ENCODE assay signal across 19 cellular contexts in the genomic region with DNA sequence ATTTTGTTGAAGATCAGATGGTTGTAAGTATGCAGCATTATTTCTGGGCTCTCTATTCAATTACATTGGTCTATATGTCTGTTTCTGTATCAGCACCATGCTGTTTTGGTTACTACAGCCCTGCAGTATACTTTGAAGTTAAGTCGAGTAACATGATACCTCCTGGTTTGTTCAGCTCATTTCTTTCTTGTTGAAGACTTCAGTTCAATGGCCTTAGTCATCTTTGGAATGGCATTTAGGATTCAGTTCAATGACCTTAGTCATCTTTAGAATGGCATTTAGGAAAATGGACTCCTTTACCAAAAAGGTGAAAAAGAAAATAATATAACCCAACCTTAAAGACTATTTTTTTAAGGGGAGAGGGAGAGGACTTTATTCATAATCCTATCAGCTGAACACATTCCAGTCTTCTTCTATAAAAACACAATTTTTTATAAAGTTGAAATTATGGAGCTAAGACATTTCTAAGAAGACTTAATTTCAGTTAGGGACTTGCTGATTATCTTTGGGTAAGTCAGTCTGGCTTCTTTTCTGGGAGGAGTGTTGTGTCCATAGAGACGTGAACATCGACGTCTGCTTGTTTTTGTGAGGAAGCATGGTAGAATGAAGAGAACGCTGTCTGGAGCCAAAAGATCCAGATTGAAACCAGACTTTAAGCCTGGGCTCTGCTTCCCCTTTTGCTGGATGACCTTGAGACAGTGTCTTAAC. TPM values are rescaled to one million over a fixed set of nuclear protein-coding genes. Genes with fewer than 3 reads are reported as not detected.
DNase-seq lines count a peak whose midpoint lies in the region; ATAC-seq and TF ChIP-seq lines count a peak whose summit lies in the region.
"Had no signal": no experiment of that assay in that cellular context is flagged by ENCODE, and none has a peak within 500 bp of the region (broad histone marks: within the 10 kb centered on the region; RNA-seq: fewer than 3 reads in every experiment).

No MANE protein-coding gene starts in this region.

- no peaks in the 10 kb centered on the region for H3K27me3 Mint-ChIP-seq in activated naive CD4-positive, alpha-beta T cell treated with anti-CD3 and anti-CD28 coated beads for 36 hours (ENCODE audit: low read depth)
- H3K27me3 Mint-ChIP-seq: activated CD4-positive, alpha-beta T cell treated with anti-CD3 and anti-CD28 coated beads, Interleukin-2, amount 10 ng/mL, durations not matched to agents 24 days and 14 days; activated T-cell treated with anti-CD3 and anti-CD28 coated beads, Interleukin-2, amount 50 U/mL, for 24 hours had no signal

- no peak for TF ChIP-seq CTCF in esophagus muscularis mucosa (IDR thresholded peaks at IDR 0.05)

- DNase-seq in Right ventricle myocardium inferior (ENCODE audit: missing footprints), result no peak
- DNase-seq in cardiac septum (ENCODE audit: low spot score), result no peak
- no peak for DNase-seq in esophagus muscularis mucosa (ENCODE audit: extremely low spot score)
- peak; percentile 63 for DNase-seq in mesendoderm
- no peak for DNase-seq in activated CD8-positive, alpha-beta memory T cell treated with anti-CD3 and anti-CD28 coated beads for 24 hours
- no peak for DNase-seq in activated naive CD4-positive, alpha-beta T cell treated with anti-CD3 and anti-CD28 coated beads for 36 hours
- no peak for DNase-seq in stimulated activated naive CD4-positive, alpha-beta T cell (lab: John Stamatoyannopoulos, UW)
- DNase-seq in DMS53 (lab: John Stamatoyannopoulos, UW), result no peak
- DNase-seq: activated CD4-positive, alpha-beta T cell treated with anti-CD3 and anti-CD28 coated beads, Interleukin-2, amount 10 ng/mL, durations not matched to agents 24 days and 14 days; activated T-cell treated with anti-CD3 and anti-CD28 coated beads, Interleukin-2, amount 50 U/mL, for 24 hours; Calu3; GOT3; NCI-H187; NCI-H526 treated with DMSO at 0.1 percent for 48 hours; posterior cingulate gyrus; T-helper 2 cell had no signal

- H2BK120ac ChIP-seq in mesendoderm (ENCODE audit: low read depth, low read length), result no peak overlapping the region

- no peak overlapping the region for H3K4me2 ChIP-seq in mesendoderm (ENCODE audit: low read length)
- H3K4me2 ChIP-seq: A549 had no signal

- no peak overlapping the region for H3K18ac ChIP-seq in mesendoderm (ENCODE audit: low read length)

- H3K4me3 ChIP-seq in esophagus muscularis mucosa (no peak overlapping the region), mesendoderm (ENCODE audit: low read length) (no peak overlapping the region)
- H3K4me3 ChIP-seq: A549, K562 had no signal

- no peak overlapping the region for H3K56ac ChIP-seq in mesendoderm (ENCODE audit: low read length)

- H2BK15ac ChIP-seq in mesendoderm (replicated peaks; ENCODE audit: low read depth), result no peak overlapping the region

- no peak for TF ChIP-seq EP300 in esophagus muscularis mucosa (IDR thresholded peaks at IDR 0.05)

- H2AK5ac ChIP-seq in mesendoderm (ENCODE audit: low read length), result no peak overlapping the region

- intact Hi-C loops in Right ventricle myocardium inferior (cut with DNase I), result no loop called here
- intact Hi-C loops in cardiac septum (cut with DNase I), result no loop called here
- intact Hi-C loops in esophagus muscularis mucosa (cut with DNase I), result no loop called here
- intact Hi-C loops in activated naive CD4-positive, alpha-beta T cell treated with anti-CD3 and anti-CD28 coated beads for 36 hours (cut with micrococcal nuclease), result no loop called here

- CTCF ChIA-PET in activated naive CD4-positive, alpha-beta T cell treated with anti-CD3 and anti-CD28 coated beads for 36 hours (lab: Charles Lee), result no interaction called here

- H3K27ac ChIP-seq in esophagus muscularis mucosa (replicated peaks in 1 of 4) (peak overlapping the region; percentile 53 to 77 (median 63)), mesendoderm (ENCODE audit: low read depth, low read length) (no peak overlapping the region)
- H3K27ac ChIP-seq: A549 had no signal

- H3K4me3 Mint-ChIP-seq in activated naive CD4-positive, alpha-beta T cell treated with anti-CD3 and anti-CD28 coated beads for 36 hours, result no peak overlapping the region
- H3K4me3 Mint-ChIP-seq: activated CD4-positive, alpha-beta T cell treated with anti-CD3 and anti-CD28 coated beads, Interleukin-2, amount 10 ng/mL, durations not matched to agents 24 days and 14 days; activated T-cell treated with anti-CD3 and anti-CD28 coated beads, Interleukin-2, amount 50 U/mL, for 24 hours had no signal

- H4K8ac ChIP-seq in mesendoderm (ENCODE audit: low read depth, low read length), result no peak overlapping the region

- H3K4ac ChIP-seq in mesendoderm (ENCODE audit: low read depth, low read length), result no peak overlapping the region

- TF ChIP-seq POLR2A in esophagus muscularis mucosa (IDR thresholded peaks at IDR 0.05; ENCODE audit: low read depth), result no peak

- H3K9me3 ChIP-seq in esophagus muscularis mucosa, result no peaks in the 10 kb centered on the region
- H3K9me3 ChIP-seq: A549 had no signal

- no peaks in the 10 kb centered on the region for H3K79me2 ChIP-seq in mesendoderm (ENCODE audit: control insufficient read depth, insufficient read depth, low read length)

- H3K79me1 ChIP-seq in mesendoderm (ENCODE audit: low read length), result no peaks in the 10 kb centered on the region

- H3K36me3 ChIP-seq in esophagus muscularis mucosa, result no peaks in the 10 kb centered on the region
- H3K36me3 ChIP-seq in mesendoderm (ENCODE audit: control insufficient read depth, insufficient read depth, low read length), result no peaks in the 10 kb centered on the region

- H2BK5ac ChIP-seq in mesendoderm (ENCODE audit: low read length), result no peak overlapping the region

- H3K23ac ChIP-seq in mesendoderm (ENCODE audit: low read length), result no peak overlapping the region

- H3K36me3 Mint-ChIP-seq in activated naive CD4-positive, alpha-beta T cell treated with anti-CD3 and anti-CD28 coated beads for 36 hours (ENCODE audit: low read depth), result no peaks in the 10 kb centered on the region

- ATAC-seq in Right ventricle myocardium inferior, result peak; percentile 64
- ATAC-seq: A549, K562, Panc1 had no signal

- peaks cover 41 to 79% (median 77%) of the 10 kb centered on the region in 4 donors for H3K4me1 ChIP-seq in esophagus muscularis mucosa
- no peaks in the 10 kb centered on the region for H3K4me1 ChIP-seq in mesendoderm (ENCODE audit: control insufficient read depth, low read depth, low read length)

- no peak overlapping the region for H3K9ac ChIP-seq in mesendoderm (ENCODE audit: low read length)

- H3K9me3 Mint-ChIP-seq in activated naive CD4-positive, alpha-beta T cell treated with anti-CD3 and anti-CD28 coated beads for 36 hours, result no peaks in the 10 kb centered on the region

- 40% methylated on average over 5 of the region's 5 CpGs for WGBS in esophagus muscularis mucosa
- no CpG with 5 or more reads among the region's 5 CpGs for WGBS in mesendoderm (ENCODE audit: extremely low coverage, insufficient coverage, low lambda C conversion rate)

- H3K27me3 ChIP-seq in esophagus muscularis mucosa (no peaks in the 10 kb centered on the region), mesendoderm (ENCODE audit: insufficient read depth, low read length, poor library complexity) (no peaks in the 10 kb centered on the region)

- H3K4me1 Mint-ChIP-seq in activated naive CD4-positive, alpha-beta T cell treated with anti-CD3 and anti-CD28 coated beads for 36 hours (ENCODE audit: low read depth), result no peaks in the 10 kb centered on the region
- H3K4me1 Mint-ChIP-seq: activated CD4-positive, alpha-beta T cell treated with anti-CD3 and anti-CD28 coated beads, Interleukin-2, amount 10 ng/mL, durations not matched to agents 24 days and 14 days had no signal

- no peak overlapping the region for H3K27ac Mint-ChIP-seq in activated naive CD4-positive, alpha-beta T cell treated with anti-CD3 and anti-CD28 coated beads for 36 hours
- H3K27ac Mint-ChIP-seq: activated CD4-positive, alpha-beta T cell treated with anti-CD3 and anti-CD28 coated beads, Interleukin-2, amount 10 ng/mL, durations not matched to agents 24 days and 14 days; activated T-cell treated with anti-CD3 and anti-CD28 coated beads, Interleukin-2, amount 50 U/mL, for 24 hours had no signal

- H4K5ac ChIP-seq in mesendoderm (ENCODE audit: low read length), result no peak overlapping the region

RNA-seq across cellular contexts. Expression of gene DDR2, which starts 48.3 kb away (rescaled TPM):
- 34.4 TPM for total RNA-seq in Right ventricle myocardium inferior
- 20.0 TPM for total RNA-seq in cardiac septum
- total RNA-seq in esophagus muscularis mucosa, result 100 to 1,000 TPM; 143 to 194 (median 175) TPM
- polyA plus RNA-seq in mesendoderm (2013, experiment 1 of 2), result 1.7 TPM
- polyA plus RNA-seq in mesendoderm (2013, experiment 2 of 2), result 1.8 TPM
- under 1 TPM; 0.26 to 0.40 TPM for total RNA-seq in activated naive CD4-positive, alpha-beta T cell treated with anti-CD3 and anti-CD28 coated beads for 36 hours

Comparison
In these comparisons a context has a peak if more than half of its experiments do, and no peak if none do; other contexts are left out.
1. RNA of gene DDR2, which starts 48.3 kb away (total RNA-seq): 143 to 194 TPM in esophagus muscularis mucosa, 34.4 TPM in Right ventricle myocardium inferior (single experiment) and 20.0 TPM in cardiac septum (single experiment); 0.26 to 0.40 TPM in activated naive CD4-positive, alpha-beta T cell treated with anti-CD3 and anti-CD28 coated beads for 36 hours; every median in the first group is over 10 times any median in the second.